In the genomic region with DNA sequence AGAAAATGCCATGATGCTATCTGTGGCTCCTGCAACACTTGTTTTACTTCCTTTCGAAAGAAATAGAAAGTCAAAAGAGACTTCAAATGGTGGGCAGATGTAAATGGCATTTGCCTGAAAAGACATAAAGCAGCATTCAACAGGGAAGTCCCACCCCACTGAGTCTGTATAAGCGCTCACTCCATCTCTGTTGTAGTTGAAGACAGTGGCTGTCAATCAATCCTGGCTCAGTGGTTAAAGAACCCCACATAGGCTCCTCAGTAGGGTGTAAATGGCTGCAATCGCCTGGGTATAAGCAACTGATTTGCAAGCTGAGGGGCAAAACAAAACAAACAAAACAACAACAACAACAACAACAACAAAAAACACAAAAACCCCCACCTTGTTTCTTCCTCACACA, we compare ENCODE assay signal across 19 cellular contexts.
DNase-seq lines count a peak whose midpoint lies in the region; ATAC-seq and TF ChIP-seq lines count a peak whose summit lies in the region.
"Had no signal": no experiment of that assay in that cellular context is flagged by ENCODE, and none has a peak within 500 bp of the region (broad histone marks: within the 10 kb centered on the region; RNA-seq: fewer than 3 reads in every experiment).

No MANE protein-coding gene starts in this region.

- H2BK5ac ChIP-seq in neuronal stem cell (ENCODE audit: low read length): no peak overlapping the region

- H3K14ac ChIP-seq in neuronal stem cell (ENCODE audit: low read length): no peak overlapping the region

- H3K9me3 Mint-ChIP-seq in activated CD4-positive, alpha-beta memory T cell treated with anti-CD3 and anti-CD28 coated beads, Interleukin-2, amount 10 ng/mL, durations not matched to agents 7 days and 5 days: no peaks in the 10 kb centered on the region
- H3K9me3 Mint-ChIP-seq: activated CD4-positive, alpha-beta memory T cell treated with anti-CD3 and anti-CD28 coated beads for 36 hours; T-helper 2 cell treated with Interferon-gamma antibody and Interleukin-4, amounts not matched to agents 5 μg/mL and 100 μg/mL, for 36 hours had no signal

- H3K4me1 ChIP-seq in ectodermal cell (ENCODE audit: control insufficient read depth, insufficient read depth, low read length): peaks cover 39% of the 10 kb centered on the region
- H3K4me1 ChIP-seq in neuronal stem cell (ENCODE audit: control insufficient read depth in 2 of 2, insufficient read depth in 1 of 2, low read depth in 1 of 2, low read length in 2 of 2): peaks cover 21 to 39% of the 10 kb centered on the region in 2 donors

- H3K4ac ChIP-seq in neuronal stem cell (ENCODE audit: low read length): no peak overlapping the region

- DNase-seq in neuronal stem cell (ENCODE audit: low spot score) (peak; percentile 68), NCI-H748 treated with DMSO at 0.1 percent for 48 hours (lab: John Stamatoyannopoulos, UW) (no peak)
- DNase-seq in activated CD4-positive, alpha-beta memory T cell treated with anti-CD3 and anti-CD28 coated beads, Interleukin-2, amount 10 ng/mL, durations not matched to agents 7 days and 5 days: no peak
- DNase-seq: activated CD4-positive, alpha-beta memory T cell treated with anti-CD3 and anti-CD28 coated beads for 36 hours; activated gamma-delta T cell; activated T-cell treated with anti-CD3 and anti-CD28 coated beads for 4 hours; heart left ventricle; islet precursor cell; KG1; NCI-H1930; NCI-H345; nucleus accumbens; WERI-Rb-1 had no signal

- POLR2A ChIA-PET in activated CD4-positive, alpha-beta memory T cell treated with anti-CD3 and anti-CD28 coated beads, Interleukin-2, amount 10 ng/mL, durations not matched to agents 7 days and 5 days (lab: Charles Lee): no interaction called here

- H3K36me3 Mint-ChIP-seq in activated CD4-positive, alpha-beta memory T cell treated with anti-CD3 and anti-CD28 coated beads, Interleukin-2, amount 10 ng/mL, durations not matched to agents 7 days and 5 days (ENCODE audit: low read depth): no peaks in the 10 kb centered on the region
- H3K36me3 Mint-ChIP-seq: activated CD4-positive, alpha-beta memory T cell treated with anti-CD3 and anti-CD28 coated beads for 36 hours had no signal

- H4K8ac ChIP-seq in neuronal stem cell (ENCODE audit: low read depth, low read length): no peak overlapping the region

- 0% methylated on average over 3 of the region's 3 CpGs for WGBS in ectodermal cell, 2 experiments
- WGBS in neuronal stem cell (ENCODE audit: extremely low coverage in 2 of 2, insufficient read length in 2 of 2, insufficient replicate concordance in 1 of 2), 2 donors: no CpG with 5 or more reads among the region's 3 CpGs

- H2AK5ac ChIP-seq in neuronal stem cell (ENCODE audit: low read depth, low read length): no peak overlapping the region

- no peak overlapping the region for H2BK12ac ChIP-seq in neuronal stem cell (ENCODE audit: low read length)

- H3K27me3 Mint-ChIP-seq in activated CD4-positive, alpha-beta memory T cell treated with anti-CD3 and anti-CD28 coated beads, Interleukin-2, amount 10 ng/mL, durations not matched to agents 7 days and 5 days: no peaks in the 10 kb centered on the region

- H3K9ac ChIP-seq in neuronal stem cell (ENCODE audit: low read depth, low read length, poor library complexity): no peak overlapping the region

- H4K91ac ChIP-seq in neuronal stem cell (ENCODE audit: low read depth, low read length, poor library complexity): no peak overlapping the region

- no peaks in the 10 kb centered on the region for H3K4me1 Mint-ChIP-seq in activated CD4-positive, alpha-beta memory T cell treated with anti-CD3 and anti-CD28 coated beads, Interleukin-2, amount 10 ng/mL, durations not matched to agents 7 days and 5 days

- H3K4me3 Mint-ChIP-seq in activated CD4-positive, alpha-beta memory T cell treated with anti-CD3 and anti-CD28 coated beads, Interleukin-2, amount 10 ng/mL, durations not matched to agents 7 days and 5 days: no peak overlapping the region
- H3K4me3 Mint-ChIP-seq: activated CD4-positive, alpha-beta memory T cell treated with anti-CD3 and anti-CD28 coated beads for 36 hours; T-helper 2 cell treated with Interferon-gamma antibody and Interleukin-4, amounts not matched to agents 5 μg/mL and 100 μg/mL, for 36 hours had no signal

- no peaks in the 10 kb centered on the region for H3K36me3 ChIP-seq in ectodermal cell (ENCODE audit: control insufficient read depth, insufficient read depth, low read length)
- H3K36me3 ChIP-seq in neuronal stem cell (replicated peaks in 1 of 2; ENCODE audit: control insufficient read depth in 2 of 2, insufficient read depth in 2 of 2, low read length in 2 of 2): peaks cover 0 to 13% of the 10 kb centered on the region in 2 donors
- H3K36me3 ChIP-seq: heart left ventricle, WERI-Rb-1 had no signal

- H3K27me3 ChIP-seq in ectodermal cell (ENCODE audit: control insufficient read depth, insufficient read depth, low read length, poor library complexity, severe bottlenecking) (no peaks in the 10 kb centered on the region), neuronal stem cell (ENCODE audit: control insufficient read depth in 3 of 3, insufficient read depth in 3 of 3, low read depth in 1 of 3, low read length in 3 of 3) (no peaks in the 10 kb centered on the region)
- H3K27me3 ChIP-seq: heart left ventricle had no signal

- no peak overlapping the region for H3K18ac ChIP-seq in neuronal stem cell (ENCODE audit: low read length)

- no peak overlapping the region for H3K4me3 ChIP-seq in ectodermal cell (ENCODE audit: insufficient read depth, low read depth, low read length)
- no peak overlapping the region for H3K4me3 ChIP-seq in neuronal stem cell (ENCODE audit: low read length in 2 of 2)
- H3K4me3 ChIP-seq: heart left ventricle, lung had no signal

- CTCF ChIA-PET in activated CD4-positive, alpha-beta memory T cell treated with anti-CD3 and anti-CD28 coated beads, Interleukin-2, amount 10 ng/mL, durations not matched to agents 7 days and 5 days (lab: Charles Lee): no interaction called here

- no peak overlapping the region for H3K23ac ChIP-seq in neuronal stem cell (ENCODE audit: low read depth, low read length, poor library complexity)

- H3K27ac Mint-ChIP-seq in activated CD4-positive, alpha-beta memory T cell treated with anti-CD3 and anti-CD28 coated beads, Interleukin-2, amount 10 ng/mL, durations not matched to agents 7 days and 5 days: no peak overlapping the region
- H3K27ac Mint-ChIP-seq: activated CD4-positive, alpha-beta memory T cell treated with anti-CD3 and anti-CD28 coated beads for 36 hours; T-helper 2 cell treated with Interferon-gamma antibody and Interleukin-4, amounts not matched to agents 5 μg/mL and 100 μg/mL, for 36 hours had no signal

- peak; percentile 34 for ATAC-seq in GM21529 (IDR thresholded peaks at IDR 0.05; ENCODE audit: unreplicated experiment)
- ATAC-seq in HG03520 (IDR thresholded peaks at IDR 0.05; ENCODE audit: unreplicated experiment): peak; percentile 49
- ATAC-seq in SK-N-SH treated with all-trans-retinoic acid at 6 μM for 48 hours: no peak

- H3K9me3 ChIP-seq in ectodermal cell (ENCODE audit: control insufficient read depth, low read length) (no peaks in the 10 kb centered on the region), neuronal stem cell (replicated peaks in 1 of 2; ENCODE audit: control insufficient read depth in 2 of 2, insufficient read depth in 1 of 2, low read depth in 1 of 2, low read length in 2 of 2) (peaks cover 0 to 4% of the 10 kb centered on the region in 2 donors)
- H3K9me3 ChIP-seq: heart left ventricle had no signal

- H2BK120ac ChIP-seq in neuronal stem cell (ENCODE audit: low read depth, low read length): no peak overlapping the region

- H3K79me1 ChIP-seq in neuronal stem cell (ENCODE audit: low read depth, low read length): no peaks in the 10 kb centered on the region

- H3K27ac ChIP-seq in ectodermal cell (ENCODE audit: insufficient read depth, low read depth, low read length, poor library complexity, severe bottlenecking) (peak overlapping the region; percentile 72), neuronal stem cell (replicated peaks; ENCODE audit: low read length) (peak overlapping the region; percentile 55)
- H3K27ac ChIP-seq: heart left ventricle, WERI-Rb-1 had no signal

- H2AFZ ChIP-seq in neuronal stem cell (ENCODE audit: low read length): no peak overlapping the region

- no peak overlapping the region for H3K4me2 ChIP-seq in neuronal stem cell (ENCODE audit: insufficient read depth, low read length, poor library complexity, severe bottlenecking)

- H2BK15ac ChIP-seq in neuronal stem cell (ENCODE audit: low read length): no peak overlapping the region

TF ChIP-seq in SK-N-SH treated with all-trans-retinoic acid at 6 μM for 48 hours, 23 proteins besides CTCF, POLR2A, EP300 and RAD21 (continues in another document):
- no peak for TF ChIP-seq ZFP30 (CRISPR knock-in tag; IDR thresholded peaks at IDR 0.05)
- TF ChIP-seq TCF4 (CRISPR knock-in tag; IDR thresholded peaks at IDR 0.05; ENCODE audit: borderline replicate concordance): no peak
- TF ChIP-seq, protein P1, sequence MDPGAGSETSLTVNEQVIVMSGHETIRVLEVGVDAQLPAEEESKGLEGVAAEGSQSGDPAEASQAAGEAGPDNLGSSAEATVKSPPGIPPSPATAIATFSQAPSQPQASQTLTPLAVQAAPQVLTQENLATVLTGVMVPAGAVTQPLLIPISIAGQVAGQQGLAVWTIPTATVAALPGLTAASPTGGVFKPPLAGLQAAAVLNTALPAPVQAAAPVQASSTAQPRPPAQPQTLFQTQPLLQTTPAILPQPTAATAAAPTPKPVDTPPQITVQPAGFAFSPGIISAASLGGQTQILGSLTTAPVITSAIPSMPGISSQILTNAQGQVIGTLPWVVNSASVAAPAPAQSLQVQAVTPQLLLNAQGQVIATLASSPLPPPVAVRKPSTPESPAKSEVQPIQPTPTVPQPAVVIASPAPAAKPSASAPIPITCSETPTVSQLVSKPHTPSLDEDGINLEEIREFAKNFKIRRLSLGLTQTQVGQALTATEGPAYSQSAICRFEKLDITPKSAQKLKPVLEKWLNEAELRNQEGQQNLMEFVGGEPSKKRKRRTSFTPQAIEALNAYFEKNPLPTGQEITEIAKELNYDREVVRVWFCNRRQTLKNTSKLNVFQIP (CRISPR knock-in tag; IDR thresholded peaks at IDR 0.05; ENCODE audit: borderline replicate concordance, low read depth): no peak
- TF ChIP-seq PPARA (CRISPR knock-in tag; IDR thresholded peaks at IDR 0.05; ENCODE audit: borderline replicate concordance): no peak
- no peak for TF ChIP-seq ZNF8 (CRISPR knock-in tag; IDR thresholded peaks at IDR 0.05)
- TF ChIP-seq, protein P2, sequence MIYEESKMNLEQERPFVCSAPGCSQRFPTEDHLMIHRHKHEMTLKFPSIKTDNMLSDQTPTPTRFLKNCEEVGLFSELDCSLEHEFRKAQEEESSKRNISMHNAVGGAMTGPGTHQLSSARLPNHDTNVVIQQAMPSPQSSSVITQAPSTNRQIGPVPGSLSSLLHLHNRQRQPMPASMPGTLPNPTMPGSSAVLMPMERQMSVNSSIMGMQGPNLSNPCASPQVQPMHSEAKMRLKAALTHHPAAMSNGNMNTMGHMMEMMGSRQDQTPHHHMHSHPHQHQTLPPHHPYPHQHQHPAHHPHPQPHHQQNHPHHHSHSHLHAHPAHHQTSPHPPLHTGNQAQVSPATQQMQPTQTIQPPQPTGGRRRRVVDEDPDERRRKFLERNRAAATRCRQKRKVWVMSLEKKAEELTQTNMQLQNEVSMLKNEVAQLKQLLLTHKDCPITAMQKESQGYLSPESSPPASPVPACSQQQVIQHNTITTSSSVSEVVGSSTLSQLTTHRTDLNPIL (CRISPR knock-in tag; IDR thresholded peaks at IDR 0.05; ENCODE audit: low read depth): no peak
- no peak for TF ChIP-seq SNAI2 (CRISPR knock-in tag; IDR thresholded peaks at IDR 0.05)
